Comparison of ENCODE assay signal across 8 cellular contexts in genomic region chr4:13627185-13627605, GRCh38. TPM values are rescaled to one million over a fixed set of nuclear protein-coding genes. Genes with fewer than 3 reads are reported as not detected.
DNase-seq lines count a peak whose midpoint lies in the region; ATAC-seq and TF ChIP-seq lines count a peak whose summit lies in the region.

No MANE protein-coding gene starts in this region.

- no peaks in the 10 kb centered on the region for H3K9me3 ChIP-seq in neural progenitor cell (ENCODE audit: low read depth)

- peak overlapping the region; percentile 100 for H3K4me3 ChIP-seq in ACC112 (ENCODE audit: low read depth, low read length)
- H3K4me3 ChIP-seq in neural progenitor cell = peak overlapping the region; percentile 77

- no peak for TF ChIP-seq POLR2A in erythroblast (IDR thresholded peaks at IDR 0.05; ENCODE audit: low read length)

- TF ChIP-seq CTCF in neural progenitor cell (IDR thresholded peaks at IDR 0.05) = no peak

- H3F3A ChIP-seq in neural progenitor cell (ENCODE audit: low read depth) = no peaks in the 10 kb centered on the region

- H4K20me1 ChIP-seq in neural progenitor cell (ENCODE audit: low read depth) = peaks cover 34% of the 10 kb centered on the region

- H2AFZ ChIP-seq in ACC112 (ENCODE audit: low read length, unreplicated experiment) = peak overlapping the region; percentile 84
- peak overlapping the region; percentile 69 for H2AFZ ChIP-seq in neural progenitor cell (replicated peaks)

- DNase-seq in T-helper 2 cell treated with Interferon-gamma antibody and Interleukin-4, amounts not matched to agents 5 μg/mL and 100 μg/mL, for 36 hours (ENCODE audit: low spot score) = no peak
- DNase-seq in erythroblast (lab: John Stamatoyannopoulos, UW) = peak; percentile 71 to 74
- DNase-seq in neural progenitor cell (ENCODE audit: low spot score) = no peak
- DNase-seq in mesenteric fat pad (ENCODE audit: low spot score) = no peak
- DNase-seq in DMS53 (lab: John Stamatoyannopoulos, UW) = no peak

- H3K27me3 ChIP-seq in ACC112 (ENCODE audit: insufficient read depth, low read length) = no peaks in the 10 kb centered on the region
- no peaks in the 10 kb centered on the region for H3K27me3 ChIP-seq in neural progenitor cell

- H3K4me1 Mint-ChIP-seq in T-helper 2 cell treated with Interferon-gamma antibody and Interleukin-4, amounts not matched to agents 5 μg/mL and 100 μg/mL, for 36 hours (ENCODE audit: low read depth) = peaks cover 26% of the 10 kb centered on the region
- H3K4me1 Mint-ChIP-seq in neural progenitor cell = peaks cover 20% of the 10 kb centered on the region

- no peaks in the 10 kb centered on the region for H3K9me3 Mint-ChIP-seq in T-helper 2 cell treated with Interferon-gamma antibody and Interleukin-4, amounts not matched to agents 5 μg/mL and 100 μg/mL, for 36 hours
- no peaks in the 10 kb centered on the region for H3K9me3 Mint-ChIP-seq in neural progenitor cell

- H3K4me1 ChIP-seq in ACC112 (ENCODE audit: control insufficient read depth, insufficient read depth, low read length, unreplicated experiment) (peaks cover 20% of the 10 kb centered on the region), neural progenitor cell (peaks cover 13% of the 10 kb centered on the region)

- H3K27me3 Mint-ChIP-seq in T-helper 2 cell treated with Interferon-gamma antibody and Interleukin-4, amounts not matched to agents 5 μg/mL and 100 μg/mL, for 36 hours (ENCODE audit: low read depth) = no peaks in the 10 kb centered on the region
- H3K27me3 Mint-ChIP-seq in neural progenitor cell (ENCODE audit: insufficient read depth, low read depth) = no peaks in the 10 kb centered on the region

- no peaks in the 10 kb centered on the region for H3K36me3 ChIP-seq in ACC112 (ENCODE audit: insufficient read depth, low read length)
- H3K36me3 ChIP-seq in neural progenitor cell = no peaks in the 10 kb centered on the region

- peak overlapping the region; percentile 74 for H3K9ac ChIP-seq in neural progenitor cell

- H3K4me2 ChIP-seq in neural progenitor cell = peak overlapping the region; percentile 94

- H3K4me3 Mint-ChIP-seq in T-helper 2 cell treated with Interferon-gamma antibody and Interleukin-4, amounts not matched to agents 5 μg/mL and 100 μg/mL, for 36 hours = peak overlapping the region; percentile 95
- H3K4me3 Mint-ChIP-seq in neural progenitor cell = peak overlapping the region; percentile 98

- ATAC-seq in GM18861 (IDR thresholded peaks at IDR 0.05; ENCODE audit: unreplicated experiment) (peak; percentile 33), HG03139 (IDR thresholded peaks at IDR 0.05; ENCODE audit: unreplicated experiment) (peak; percentile 46)

- peak overlapping the region; percentile 74 for H3K27ac ChIP-seq in ACC112 (ENCODE audit: low read depth, low read length)
- no peak overlapping the region for H3K27ac ChIP-seq in neural progenitor cell

- peaks cover 48% of the 10 kb centered on the region for H3K79me2 ChIP-seq in ACC112 (ENCODE audit: control insufficient read depth, insufficient read depth, low read length, unreplicated experiment)
- H3K79me2 ChIP-seq in neural progenitor cell (ENCODE audit: low read depth) = peaks cover 50% of the 10 kb centered on the region

- H3K36me3 Mint-ChIP-seq in T-helper 2 cell treated with Interferon-gamma antibody and Interleukin-4, amounts not matched to agents 5 μg/mL and 100 μg/mL, for 36 hours (ENCODE audit: low read depth) = peaks cover 5% of the 10 kb centered on the region
- H3K36me3 Mint-ChIP-seq in neural progenitor cell = no peaks in the 10 kb centered on the region

- H3K27ac Mint-ChIP-seq in T-helper 2 cell treated with Interferon-gamma antibody and Interleukin-4, amounts not matched to agents 5 μg/mL and 100 μg/mL, for 36 hours = peak overlapping the region; percentile 95
- H3K27ac Mint-ChIP-seq in neural progenitor cell = peak overlapping the region; percentile 38

RNA-seq across cellular contexts. Expression of gene BOD1L1, which starts 0.3 kb away (rescaled TPM):
- total RNA-seq in neural progenitor cell (ENCODE audit: low replicate concordance) (29.4 and 32.5 TPM in 2 replicates), mesenteric fat pad (29.4 TPM)

Comparison
In these comparisons a context has a peak if more than half of its experiments do, and no peak if none do; other contexts are left out.
1. DNase-seq: peak in erythroblast (2 of 2); none in T-helper 2 cell treated with Interferon-gamma antibody and Interleukin-4, amounts not matched to agents 5 μg/mL and 100 μg/mL, for 36 hours (single experiment), neural progenitor cell (single experiment), mesenteric fat pad (single experiment) and DMS53 (single experiment).